18 cellular contexts compared by ENCODE assay signal in the genomic region with DNA sequence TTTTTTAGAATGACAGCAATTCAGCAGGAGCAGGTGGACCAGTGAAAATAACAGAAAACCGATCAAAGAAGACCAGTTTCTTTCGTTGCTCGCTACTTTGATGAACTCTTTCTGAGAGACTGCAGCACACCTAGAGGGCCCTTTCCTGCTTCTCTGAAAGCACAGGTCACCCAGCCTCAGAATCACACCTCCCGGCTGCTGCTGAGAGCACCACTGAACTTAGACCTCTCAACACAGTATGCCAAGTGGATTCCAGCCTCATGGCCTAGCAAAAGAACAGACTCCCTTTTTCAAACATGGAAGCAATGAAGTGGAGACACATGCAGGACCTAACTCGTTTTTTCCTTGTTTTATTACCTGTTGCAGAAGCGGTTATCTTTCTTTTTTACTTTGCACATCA. TPM values are rescaled to one million over a fixed set of nuclear protein-coding genes. Genes with fewer than 3 reads are reported as not detected.
A peak's percentile ranks its signal among the peaks of the same experiment; 100 is the strongest.
DNase-seq lines count a peak whose midpoint lies in the region; ATAC-seq, FAIRE-seq and TF ChIP-seq lines count a peak whose summit lies in the region.
"Had no signal": no experiment of that assay in that cellular context is flagged by ENCODE, and none has a peak within 500 bp of the region (broad histone marks: within the 10 kb centered on the region; RNA-seq: fewer than 3 reads in every experiment).

No MANE protein-coding gene starts in this region.

- POLR2A ChIA-PET in HepG2 (lab: Yijun Ruan, JAX): no interaction called here
- POLR2A ChIA-PET in activated CD4-positive, alpha-beta T cell treated with anti-CD3 and anti-CD28 coated beads, Interleukin-2, amount 10 ng/mL, durations not matched to agents 7 days and 5 days (lab: Charles Lee): no interaction called here

- ATAC-seq in stimulated activated naive CD8-positive, alpha-beta T cell treated with anti-CD3 and anti-CD28 coated beads, Interleukin-15, Interleukin-2, amounts not matched to agents 100 U/mL and 50 U/mL, for 24 hours: no peak
- peak; percentile 58; the same call in 2 of the 3 replicates for ATAC-seq in HepG2

- H3K27ac Mint-ChIP-seq in stimulated activated naive CD8-positive, alpha-beta T cell treated with anti-CD3 and anti-CD28 coated beads, Interleukin-15, Interleukin-2, amounts not matched to agents 100 ng/mL and 50 ng/mL, for 24 hours: peak overlapping the region; percentile 55
- peak overlapping the region; percentile 54 for H3K27ac Mint-ChIP-seq in activated naive CD8-positive, alpha-beta T cell treated with anti-CD3 and anti-CD28 coated beads for 36 hours
- no peak overlapping the region for H3K27ac Mint-ChIP-seq in glutamatergic neuron (ENCODE audit: unreplicated experiment)
- no peak overlapping the region for H3K27ac Mint-ChIP-seq in activated CD4-positive, alpha-beta T cell treated with anti-CD3 and anti-CD28 coated beads, Interleukin-2, amount 10 ng/mL, durations not matched to agents 7 days and 5 days

- DNase-seq in stimulated activated naive CD8-positive, alpha-beta T cell treated with anti-CD3 and anti-CD28 coated beads, Interleukin-15, Interleukin-2, amounts not matched to agents 100 U/mL and 50 U/mL, for 24 hours: no peak
- DNase-seq in activated naive CD8-positive, alpha-beta T cell treated with anti-CD3 and anti-CD28 coated beads for 36 hours: no peak
- DNase-seq in HepG2 (ENCODE audit: low spot score): peak; percentile 45
- DNase-seq in small intestine: peak; percentile 46
- no peak for DNase-seq in HuH-7.5 (ENCODE audit: low spot score)
- no peak for DNase-seq in glutamatergic neuron
- DNase-seq in activated CD4-positive, alpha-beta T cell treated with anti-CD3 and anti-CD28 coated beads, Interleukin-2, amount 10 ng/mL, durations not matched to agents 7 days and 5 days: no peak
- DNase-seq: CD8-positive, alpha-beta memory T cell; DMS79 treated with DMSO at 0.1 percent for 48 hours; H9; NCI-H1417 treated with DMSO at 0.1 percent for 48 hours; NCI-H187 treated with DMSO at 0.1 percent for 48 hours; NCI-H345; NCI-H524 treated with DMSO at 0.1 percent for 48 hours; Right ventricle myocardium superior had no signal

- no peak for TF ChIP-seq POLR2A in HepG2 (IDR thresholded peaks at IDR 0.05; ENCODE audit: insufficient read depth in 1 of 2, low read depth in 2 of 2, low read length in 2 of 2)

- H3K4me2 ChIP-seq in HepG2 (ENCODE audit: low read depth, low read length): no peak overlapping the region
- H3K4me2 ChIP-seq: BLaER1 treated with 17β-estradiol and CSF1 and Interleukin-3, amounts not matched to agents 10 nM and 100 nM had no signal

- no TSS peak for BruUV-seq in HepG2 (replicated peaks; lab: Mats Ljungman, UMichigan)

- no peak for TF ChIP-seq CTCF in HepG2 (CRISPR knock-in tag; IDR thresholded peaks at IDR 0.05)
- no peak for TF ChIP-seq CTCF in glutamatergic neuron (IDR thresholded peaks at IDR 0.05; ENCODE audit: partially characterized antibody, unreplicated experiment)

- 65% methylated on average over 6 of the region's 6 CpGs for WGBS in HepG2 (ENCODE audit: low lambda C conversion rate)
- 47 to 62% (median 49%) methylated on average over 6 of the region's 6 CpGs for WGBS in small intestine, 3 donors

- H4K20me1 ChIP-seq in HepG2 (ENCODE audit: insufficient read depth, low read length): no peaks in the 10 kb centered on the region

- intact Hi-C loops in HepG2 (cut with micrococcal nuclease; ENCODE audit: unreplicated experiment): loop anchor here (10.0 kb wide), 1 partner anchor 49 kb away; no protein-coding TSS in a partner anchor

- no peak for FAIRE-seq in HepG2 (lab: Jason Lieb, UNC)
- FAIRE-seq in small intestine (lab: Jason Lieb, UNC): no peak
- FAIRE-seq: D721Med had no signal

- H3K36me3 ChIP-seq in HepG2 (replicated peaks in 1 of 2; ENCODE audit: control insufficient read depth in 1 of 2, insufficient read depth in 2 of 2, low read length in 2 of 2) (peaks cover 0 to 2% of the 10 kb centered on the region in 2 experiments; a peak in 2 of 5 replicates), small intestine (ENCODE audit: control insufficient read depth in 2 of 2, insufficient read depth in 2 of 2, low read length in 2 of 2) (peaks cover 4 to 7% of the 10 kb centered on the region in 2 donors)

- H3K4me3 ChIP-seq in HepG2 (replicated peaks in 1 of 3; ENCODE audit: insufficient read depth in 1 of 3, low read depth in 2 of 3, low read length in 3 of 3) (no peak overlapping the region), small intestine (ENCODE audit: low read depth in 1 of 2, low read length in 2 of 2) (no peak overlapping the region)
- H3K4me3 ChIP-seq: BLaER1 treated with 17β-estradiol and CSF1 and Interleukin-3, amounts not matched to agents 10 nM and 100 nM had no signal

- H3K27me3 Mint-ChIP-seq in stimulated activated naive CD8-positive, alpha-beta T cell treated with anti-CD3 and anti-CD28 coated beads, Interleukin-15, Interleukin-2, amounts not matched to agents 100 ng/mL and 50 ng/mL, for 24 hours: no peaks in the 10 kb centered on the region
- H3K27me3 Mint-ChIP-seq in activated naive CD8-positive, alpha-beta T cell treated with anti-CD3 and anti-CD28 coated beads for 36 hours: no peaks in the 10 kb centered on the region
- H3K27me3 Mint-ChIP-seq in glutamatergic neuron (ENCODE audit: unreplicated experiment): no peaks in the 10 kb centered on the region
- no peaks in the 10 kb centered on the region for H3K27me3 Mint-ChIP-seq in activated CD4-positive, alpha-beta T cell treated with anti-CD3 and anti-CD28 coated beads, Interleukin-2, amount 10 ng/mL, durations not matched to agents 7 days and 5 days
- H3K27me3 Mint-ChIP-seq: CD8-positive, alpha-beta memory T cell had no signal

- in situ Hi-C loops in HepG2 (cut with HindIII; ENCODE audit: extremely low pct_ligation_motif_present, low pct_unique_long_range_greater_than_20kb): no loop called here

- no peak overlapping the region for H3K27ac ChIP-seq in HepG2 (ENCODE audit: extremely low read length, insufficient read depth, low read length)
- no peak overlapping the region for H3K27ac ChIP-seq in small intestine (ENCODE audit: low read depth in 1 of 2, low read length in 1 of 2)
- H3K27ac ChIP-seq: BLaER1 treated with 17β-estradiol and CSF1 and Interleukin-3, amounts not matched to agents 10 nM and 100 nM had no signal

- peaks cover 3% of the 10 kb centered on the region for H3K4me1 Mint-ChIP-seq in stimulated activated naive CD8-positive, alpha-beta T cell treated with anti-CD3 and anti-CD28 coated beads, Interleukin-15, Interleukin-2, amounts not matched to agents 100 ng/mL and 50 ng/mL, for 24 hours (ENCODE audit: low read depth)
- H3K4me1 Mint-ChIP-seq in activated naive CD8-positive, alpha-beta T cell treated with anti-CD3 and anti-CD28 coated beads for 36 hours: peaks cover 5% of the 10 kb centered on the region
- peaks cover 10% of the 10 kb centered on the region for H3K4me1 Mint-ChIP-seq in glutamatergic neuron (ENCODE audit: low read depth, unreplicated experiment)
- peaks cover 3% of the 10 kb centered on the region for H3K4me1 Mint-ChIP-seq in activated CD4-positive, alpha-beta T cell treated with anti-CD3 and anti-CD28 coated beads, Interleukin-2, amount 10 ng/mL, durations not matched to agents 7 days and 5 days
- H3K4me1 Mint-ChIP-seq: H9 had no signal

- TF ChIP-seq RAD21 in HepG2 (CRISPR knock-in tag; IDR thresholded peaks at IDR 0.05): no peak

- no peaks in the 10 kb centered on the region for H3K79me2 ChIP-seq in HepG2 (ENCODE audit: insufficient read depth, low read length)

- no peak overlapping the region for H3K4me3 Mint-ChIP-seq in stimulated activated naive CD8-positive, alpha-beta T cell treated with anti-CD3 and anti-CD28 coated beads, Interleukin-15, Interleukin-2, amounts not matched to agents 100 ng/mL and 50 ng/mL, for 24 hours
- H3K4me3 Mint-ChIP-seq in activated naive CD8-positive, alpha-beta T cell treated with anti-CD3 and anti-CD28 coated beads for 36 hours: no peak overlapping the region
- no peak overlapping the region for H3K4me3 Mint-ChIP-seq in glutamatergic neuron (ENCODE audit: unreplicated experiment)
- no peak overlapping the region for H3K4me3 Mint-ChIP-seq in activated CD4-positive, alpha-beta T cell treated with anti-CD3 and anti-CD28 coated beads, Interleukin-2, amount 10 ng/mL, durations not matched to agents 7 days and 5 days
- H3K4me3 Mint-ChIP-seq: CD8-positive, alpha-beta memory T cell; H9 had no signal

- no peaks in the 10 kb centered on the region for H3K27me3 ChIP-seq in HepG2 (ENCODE audit: control insufficient read depth in 1 of 2, insufficient read depth in 2 of 2, low read length in 2 of 2)
- no peaks in the 10 kb centered on the region for H3K27me3 ChIP-seq in small intestine (ENCODE audit: control insufficient read depth in 2 of 2, insufficient read depth in 2 of 2, low read length in 2 of 2)
- H3K27me3 ChIP-seq: BLaER1 treated with 17β-estradiol and CSF1 and Interleukin-3, amounts not matched to agents 10 nM and 100 nM had no signal

- H3K4me1 ChIP-seq in HepG2 (ENCODE audit: insufficient read depth, low read length) (peaks cover 50% of the 10 kb centered on the region), small intestine (ENCODE audit: control insufficient read depth in 2 of 2, insufficient read depth in 1 of 2, low read depth in 1 of 2, low read length in 1 of 2) (no peaks in the 10 kb centered on the region)

- peaks cover 85% of the 10 kb centered on the region for H3K36me3 Mint-ChIP-seq in stimulated activated naive CD8-positive, alpha-beta T cell treated with anti-CD3 and anti-CD28 coated beads, Interleukin-15, Interleukin-2, amounts not matched to agents 100 ng/mL and 50 ng/mL, for 24 hours (ENCODE audit: low read depth)
- H3K36me3 Mint-ChIP-seq in activated naive CD8-positive, alpha-beta T cell treated with anti-CD3 and anti-CD28 coated beads for 36 hours: peaks cover 46% of the 10 kb centered on the region
- peaks cover 4% of the 10 kb centered on the region for H3K36me3 Mint-ChIP-seq in glutamatergic neuron (ENCODE audit: unreplicated experiment)
- H3K36me3 Mint-ChIP-seq in activated CD4-positive, alpha-beta T cell treated with anti-CD3 and anti-CD28 coated beads, Interleukin-2, amount 10 ng/mL, durations not matched to agents 7 days and 5 days (ENCODE audit: low read depth): peaks cover 57% of the 10 kb centered on the region

- H3K9me3 ChIP-seq in HepG2 (ENCODE audit: low read length): no peaks in the 10 kb centered on the region
- H3K9me3 ChIP-seq in small intestine (ENCODE audit: control insufficient read depth, low read depth): no peaks in the 10 kb centered on the region

- no peak for TF ChIP-seq EP300 in HepG2 (IDR thresholded peaks at IDR 0.05; ENCODE audit: low read depth in 2 of 2, low read length in 2 of 2)
- no peak for TF ChIP-seq EP300 in HepG2 (CRISPR knock-in tag; IDR thresholded peaks at IDR 0.05; ENCODE audit: borderline replicate concordance)

- H3K9ac ChIP-seq in HepG2 (ENCODE audit: insufficient read depth, low read depth, low read length): no peak overlapping the region
- H3K9ac ChIP-seq: BLaER1 treated with 17β-estradiol and CSF1 and Interleukin-3, amounts not matched to agents 10 nM and 100 nM had no signal

- H2AFZ ChIP-seq in HepG2 (ENCODE audit: low read length): no peak overlapping the region

- CTCF ChIA-PET in HepG2 (lab: Yijun Ruan, JAX; ENCODE audit: low intra/inter-chr PET ratio, low total read pairs): no interaction called here
- CTCF ChIA-PET in activated CD4-positive, alpha-beta T cell treated with anti-CD3 and anti-CD28 coated beads, Interleukin-2, amount 10 ng/mL, durations not matched to agents 7 days and 5 days (lab: Charles Lee): no interaction called here

- no peaks in the 10 kb centered on the region for H3K9me3 Mint-ChIP-seq in stimulated activated naive CD8-positive, alpha-beta T cell treated with anti-CD3 and anti-CD28 coated beads, Interleukin-15, Interleukin-2, amounts not matched to agents 100 ng/mL and 50 ng/mL, for 24 hours
- no peaks in the 10 kb centered on the region for H3K9me3 Mint-ChIP-seq in activated naive CD8-positive, alpha-beta T cell treated with anti-CD3 and anti-CD28 coated beads for 36 hours
- no peaks in the 10 kb centered on the region for H3K9me3 Mint-ChIP-seq in glutamatergic neuron (ENCODE audit: unreplicated experiment)
- no peaks in the 10 kb centered on the region for H3K9me3 Mint-ChIP-seq in activated CD4-positive, alpha-beta T cell treated with anti-CD3 and anti-CD28 coated beads, Interleukin-2, amount 10 ng/mL, durations not matched to agents 7 days and 5 days
- H3K9me3 Mint-ChIP-seq: CD8-positive, alpha-beta memory T cell; H9 had no signal

RNA-seq across cellular contexts. Expression of gene APH1B, which starts 13.9 kb away (rescaled TPM):
- total RNA-seq in activated naive CD8-positive, alpha-beta T cell treated with anti-CD3 and anti-CD28 coated beads for 36 hours: 1 to 10 TPM; 9.3 to 9.4 TPM
- total RNA-seq in HepG2 (2016; rRNA removed; fragmentation: Illumina TruSeq; extraction: Trizol): 0.67 and 1.00 TPM in 2 replicates
- 0.61 and 0.62 TPM in 2 replicates for total RNA-seq in HepG2 (2016; cell fraction: cytosol; rRNA removed; fragmentation: Illumina TruSeq; extraction: Trizol; ENCODE audit: low read depth)
- 0.58 and 2.0 TPM in 2 replicates for total RNA-seq in HepG2 (2016; cell fraction: insoluble cytoplasmic fraction; rRNA removed; fragmentation: Illumina TruSeq; extraction: Trizol)
- 0.21 and 0.59 TPM in 2 replicates for total RNA-seq in HepG2 (2016; cell fraction: membrane; rRNA removed; fragmentation: Illumina TruSeq; extraction: Trizol)
- 1.5 and 2.3 TPM in 2 replicates for total RNA-seq in HepG2 (2016; cell fraction: nucleus; rRNA removed; fragmentation: Illumina TruSeq; extraction: Trizol)
- polyA plus RNA-seq in HepG2 (2011; rRNA removed): 0.45 and 0.72 TPM in 2 replicates
- polyA plus RNA-seq in HepG2 (2011; cell fraction: cytosol; rRNA removed): 0.43 and 0.46 TPM in 2 replicates
- 0.97 and 1.0 TPM in 2 replicates for polyA plus RNA-seq in HepG2 (2011; cell fraction: nucleus; rRNA removed)
- 1.4 and 2.6 TPM in 2 replicates for polyA plus RNA-seq in HepG2 (2012)
- 0.47 and 0.48 TPM in 2 replicates for polyA plus RNA-seq in HepG2 (2016; cell fraction: cytosol; fragmentation: Illumina TruSeq; extraction: Trizol; ENCODE audit: low read depth)
- 0.56 and 0.86 TPM in 2 replicates for polyA plus RNA-seq in HepG2 (2016; cell fraction: insoluble cytoplasmic fraction; fragmentation: Illumina TruSeq; extraction: Trizol; ENCODE audit: low read depth)
- polyA plus RNA-seq in HepG2 (2016; cell fraction: membrane; fragmentation: Illumina TruSeq; extraction: Trizol; ENCODE audit: low read depth): 0.24 and 0.55 TPM in 2 replicates
- 3.0 and 3.3 TPM in 2 replicates for polyA plus RNA-seq in HepG2 (2016; cell fraction: nucleus; fragmentation: Illumina TruSeq; extraction: Trizol; ENCODE audit: insufficient read depth, low read depth)
- 0.23 and 0.82 TPM in 2 replicates for polyA minus RNA-seq in HepG2 (2011; rRNA and poly(A)+ RNA removed; ENCODE audit: low replicate concordance)
- 0.89 and 1.3 TPM in 2 replicates for polyA minus RNA-seq in HepG2 (2011; cell fraction: cytosol; rRNA and poly(A)+ RNA removed)
- 2.3 and 4.4 TPM in 2 replicates for polyA minus RNA-seq in HepG2 (2011; cell fraction: nucleus; rRNA and poly(A)+ RNA removed)
- polyA plus RNA-seq in small intestine: 1 to 10 TPM; 1.4 to 4.5 (median 1.8) TPM
- 27.8 TPM for total RNA-seq in glutamatergic neuron (ENCODE audit: unreplicated experiment)
- total RNA-seq in activated CD4-positive, alpha-beta T cell treated with anti-CD3 and anti-CD28 coated beads, Interleukin-2, amount 10 ng/mL, durations not matched to agents 7 days and 5 days: 1 to 10 TPM; 7.3 to 9.1 TPM

Comparison
In these comparisons a context has a peak if more than half of its experiments do, and no peak if none do; other contexts are left out.
1. H3K27ac Mint-ChIP-seq: peak in stimulated activated naive CD8-positive, alpha-beta T cell treated with anti-CD3 and anti-CD28 coated beads, Interleukin-15, Interleukin-2, amounts not matched to agents 100 ng/mL and 50 ng/mL, for 24 hours (single experiment) and activated naive CD8-positive, alpha-beta T cell treated with anti-CD3 and anti-CD28 coated beads for 36 hours (single experiment); none in glutamatergic neuron (single experiment) and activated CD4-positive, alpha-beta T cell treated with anti-CD3 and anti-CD28 coated beads, Interleukin-2, amount 10 ng/mL, durations not matched to agents 7 days and 5 days (single experiment).
2. DNase-seq: peak in HepG2 (single experiment) and small intestine (single experiment); none in stimulated activated naive CD8-positive, alpha-beta T cell treated with anti-CD3 and anti-CD28 coated beads, Interleukin-15, Interleukin-2, amounts not matched to agents 100 U/mL and 50 U/mL, for 24 hours (single experiment), activated naive CD8-positive, alpha-beta T cell treated with anti-CD3 and anti-CD28 coated beads for 36 hours (single experiment), HuH-7.5 (single experiment), glutamatergic neuron (single experiment) and activated CD4-positive, alpha-beta T cell treated with anti-CD3 and anti-CD28 coated beads, Interleukin-2, amount 10 ng/mL, durations not matched to agents 7 days and 5 days (single experiment).